ENCODE assay signal across 8 cellular contexts in genomic region chr2:62506421-62506750, GRCh38. TPM values are rescaled to one million over a fixed set of nuclear protein-coding genes. Genes with fewer than 3 reads are reported as not detected.
A peak's percentile ranks its signal among the peaks of the same experiment; 100 is the strongest.
DNase-seq lines count a peak whose midpoint lies in the region; ATAC-seq and TF ChIP-seq lines count a peak whose summit lies in the region.

No MANE protein-coding gene starts in this region.

- no peaks in the 10 kb centered on the region for H3K9me3 ChIP-seq in SU-DHL-6 (ENCODE audit: insufficient read depth, low read length)
- no peaks in the 10 kb centered on the region for H3K9me3 ChIP-seq in heart left ventricle
- H3K9me3 ChIP-seq in skeletal muscle satellite cell (replicated peaks; ENCODE audit: low read length) = no peaks in the 10 kb centered on the region

- peak overlapping the region; percentile 36 for H2AFZ ChIP-seq in SU-DHL-6 (ENCODE audit: low read depth, low read length, severe bottlenecking)

- no peaks in the 10 kb centered on the region for H3F3A ChIP-seq in SU-DHL-6 (ENCODE audit: insufficient read depth)

- ATAC-seq in HG02798 (IDR thresholded peaks at IDR 0.05; ENCODE audit: poor library complexity, unreplicated experiment) (peak; percentile 29), heart left ventricle (peak in 3 of 4 donors; percentile 3 to 21 (median 6))

- TF ChIP-seq CTCF in SU-DHL-6 (IDR thresholded peaks at IDR 0.05; ENCODE audit: insufficient read depth, low read length, poor library complexity, severe bottlenecking) (no peak), heart left ventricle (IDR thresholded peaks at IDR 0.05) (no peak)

- H3K4me3 ChIP-seq in SU-DHL-6 (ENCODE audit: insufficient read depth, low read length, poor library complexity, severe bottlenecking) (peak overlapping the region; percentile 47), heart left ventricle (peak overlapping the region; percentile 58 to 84 (median 76)), skeletal muscle satellite cell (ENCODE audit: low read length) (peak overlapping the region; percentile 78)

- H3K36me3 ChIP-seq in SU-DHL-6 (ENCODE audit: low read length) (no peaks in the 10 kb centered on the region), heart left ventricle (peaks cover 0 to 3% (median 0%) of the 10 kb centered on the region in 9 donors), skeletal muscle satellite cell (ENCODE audit: insufficient read depth, low read length) (no peaks in the 10 kb centered on the region)

- peaks cover 0 to 18% (median 7%) of the 10 kb centered on the region in 12 donors for H3K4me1 ChIP-seq in heart left ventricle
- H3K4me1 ChIP-seq in skeletal muscle satellite cell (ENCODE audit: control insufficient read depth, insufficient read depth, low read length) = peaks cover 19% of the 10 kb centered on the region

- no peaks in the 10 kb centered on the region for H3K9me2 ChIP-seq in SU-DHL-6 (replicated peaks; ENCODE audit: insufficient read depth, low read length)

- no peaks in the 10 kb centered on the region for H4K20me1 ChIP-seq in SU-DHL-6 (ENCODE audit: low read depth, low read length)

- DNase-seq in NCI-H2171 (lab: John Stamatoyannopoulos, UW) (peak; percentile 9), NCI-H2171 treated with DMSO at 0.1 percent for 48 hours (lab: John Stamatoyannopoulos, UW) (no peak), heart left ventricle (no peak), mesenteric fat pad (ENCODE audit: low spot score) (no peak), SKM-1 (lab: John Stamatoyannopoulos, UW; ENCODE audit: unreplicated experiment) (no peak)

- no peak for TF ChIP-seq POLR2A in heart left ventricle (IDR thresholded peaks at IDR 0.05)

- H3K27ac ChIP-seq in SU-DHL-6 (ENCODE audit: low read depth, low read length) (no peak overlapping the region), heart left ventricle (peak overlapping the region; percentile 80 to 95 (median 88))

- no peaks in the 10 kb centered on the region for H3K79me2 ChIP-seq in SU-DHL-6 (ENCODE audit: insufficient read depth, low read length)

- H3K9ac ChIP-seq in SU-DHL-6 (ENCODE audit: low read length) = peak overlapping the region; percentile 37
- H3K9ac ChIP-seq in skeletal muscle satellite cell (ENCODE audit: low read depth, low read length) = peak overlapping the region; percentile 80

- H3K4me2 ChIP-seq in SU-DHL-6 (ENCODE audit: low read depth, low read length, poor library complexity, severe bottlenecking) = peak overlapping the region; percentile 49
- H3K4me2 ChIP-seq in skeletal muscle satellite cell (ENCODE audit: low read length) = peak overlapping the region; percentile 95

- H3K27me3 ChIP-seq in SU-DHL-6 (ENCODE audit: low read length) (no peaks in the 10 kb centered on the region), heart left ventricle (no peaks in the 10 kb centered on the region), skeletal muscle satellite cell (ENCODE audit: control insufficient read depth, insufficient read depth, low read length) (no peaks in the 10 kb centered on the region)

- intact Hi-C loops in heart left ventricle (cut with DNase I) = loop anchor here in 6 of 10 donors (2.0 to 10.0 kb wide), 5 partner anchors 39 to 201 kb away; partner anchors contain the start of gene EHBP1 (in 6 of the 6)

- WGBS in heart left ventricle, 4 donors = 0 to 1% (median 0%) methylated on average over 3 of the region's 3 CpGs

RNA-seq across cellular contexts. Expression of gene TMEM17, which starts 0.4 kb away (rescaled TPM):
- total RNA-seq in heart left ventricle = 1 to 10 TPM; 1.2 to 2.3 (median 1.6) TPM
- 1 to 10 TPM in 1 of 2 donors, under 1 TPM in 1; 0.80 to 1.1 TPM for polyA plus RNA-seq in heart left ventricle
- total RNA-seq in skeletal muscle satellite cell (2012; rRNA removed) = 1.3 and 1.7 TPM in 2 replicates
- 1.4 TPM for total RNA-seq in mesenteric fat pad
